1 cellular context compared by ENCODE assay signal in the genomic region with DNA sequence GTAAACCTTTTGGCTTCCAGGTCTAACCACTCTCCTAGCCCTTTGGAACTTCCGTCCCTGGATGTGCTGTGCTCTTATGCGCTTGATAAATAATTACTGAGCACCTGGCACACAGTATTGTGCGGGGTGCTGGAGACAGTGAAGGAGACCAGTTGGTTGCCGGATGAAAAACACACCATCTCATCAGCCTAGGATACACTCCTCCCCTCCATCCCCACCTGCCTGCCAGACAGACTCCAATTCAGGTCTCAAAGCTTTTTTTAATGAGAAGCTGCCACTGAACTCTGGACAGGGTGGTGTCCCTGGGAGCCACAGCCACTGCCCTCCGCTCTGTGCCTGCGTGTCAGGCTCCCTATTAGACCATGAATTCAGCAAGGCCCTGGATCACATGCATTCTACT.
TF ChIP-seq lines count a peak whose summit lies in the region.

No MANE protein-coding gene starts in this region.

TF ChIP-seq in SK-N-SH, 30 proteins besides CTCF, POLR2A, EP300 and RAD21 (continued from another document):
- TF ChIP-seq USF1 (IDR thresholded peaks at IDR 0.05; ENCODE audit: borderline replicate concordance, low read depth) (no peak), TEAD4 (IDR thresholded peaks at IDR 0.05; ENCODE audit: borderline replicate concordance, insufficient read depth) (no peak), FOSL2 (IDR thresholded peaks at IDR 0.05; ENCODE audit: borderline replicate concordance, low read depth) (no peak), GABPA (IDR thresholded peaks at IDR 0.05; ENCODE audit: low read depth) (no peak), GATA2 (CRISPR knock-in tag; IDR thresholded peaks at IDR 0.05) (no peak)
